21 cellular contexts compared by ENCODE assay signal in the genomic region with DNA sequence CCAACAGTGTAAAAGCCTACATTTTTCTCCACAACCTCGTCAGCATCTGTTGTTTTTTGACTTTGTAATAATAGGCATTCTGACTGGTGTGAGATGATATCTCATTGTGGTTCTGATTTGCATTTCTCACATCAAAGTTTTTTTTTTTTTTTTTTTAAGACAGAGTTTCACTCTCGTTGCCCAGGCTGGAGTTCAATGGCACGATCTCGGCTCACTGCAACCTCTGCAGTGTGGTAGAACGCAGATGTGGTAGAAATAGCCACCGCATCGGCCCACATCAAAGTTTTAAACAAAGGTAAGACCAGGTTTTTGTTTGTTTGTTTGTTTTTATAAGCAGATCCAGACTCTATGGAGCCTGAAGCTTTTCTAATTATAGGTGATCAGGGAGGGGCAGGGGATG. TPM values are rescaled to one million over a fixed set of nuclear protein-coding genes. Genes with fewer than 3 reads are reported as not detected.
A peak's percentile ranks its signal among the peaks of the same experiment; 100 is the strongest.
DNase-seq lines count a peak whose midpoint lies in the region; ATAC-seq and TF ChIP-seq lines count a peak whose summit lies in the region.
"Had no signal": no experiment of that assay in that cellular context is flagged by ENCODE, and none has a peak within 500 bp of the region (broad histone marks: within the 10 kb centered on the region; RNA-seq: fewer than 3 reads in every experiment).

No MANE protein-coding gene starts in this region.

- H3K79me2 ChIP-seq in KMS-11 (ENCODE audit: insufficient read depth, low read depth) = no peaks in the 10 kb centered on the region

- peak; percentile 48 for DNase-seq in GM12865 (ENCODE audit: low read depth)
- DNase-seq in cortex of kidney (lab: John Stamatoyannopoulos, UW) = no peak
- no peak for DNase-seq in natural killer cell treated with Interleukin-12 subunit alpha and Interleukin-12 subunit beta and Interleukin-15 and Interleukin-18, amount 100 ng/mL, for 72 hours (ENCODE audit: low spot score)
- DNase-seq: CD8-positive, alpha-beta memory T cell; GF-D8; HFFc6; Karpas-422; NCI-H1105 treated with DMSO at 0.1 percent for 48 hours; NCI-H187 treated with DMSO at 0.1 percent for 48 hours; NCI-H2171; NCI-H82; Peyer's patch; Right ventricle myocardium superior; SK-N-SH had no signal

- H3K4me3 Mint-ChIP-seq in natural killer cell treated with Interleukin-12 subunit alpha and Interleukin-12 subunit beta and Interleukin-15 and Interleukin-18, amount 100 ng/mL, for 72 hours = no peak overlapping the region
- H3K4me3 Mint-ChIP-seq: CD8-positive, alpha-beta memory T cell; HFFc6 had no signal

- H3K27ac ChIP-seq in KMS-11 = peak overlapping the region; percentile 45
- H3K27ac ChIP-seq: Peyer's patch had no signal

- H3K36me3 ChIP-seq in KMS-11 (ENCODE audit: insufficient read depth) = no peaks in the 10 kb centered on the region
- H3K36me3 ChIP-seq: Peyer's patch had no signal

- no peaks in the 10 kb centered on the region for H3K9me3 Mint-ChIP-seq in natural killer cell treated with Interleukin-12 subunit alpha and Interleukin-12 subunit beta and Interleukin-15 and Interleukin-18, amount 100 ng/mL, for 72 hours

- no peak for TF ChIP-seq CTCF in GM12865 (IDR thresholded peaks at IDR 0.05; ENCODE audit: insufficient read depth, low read depth, low read length, missing control alignments)
- no peak for TF ChIP-seq CTCF in KMS-11 (conservative IDR thresholded peaks at IDR 0.05; ENCODE audit: low read depth, low read length)

- H3K27ac Mint-ChIP-seq in natural killer cell treated with Interleukin-12 subunit alpha and Interleukin-12 subunit beta and Interleukin-15 and Interleukin-18, amount 100 ng/mL, for 72 hours = no peak overlapping the region
- H3K27ac Mint-ChIP-seq: CD8-positive, alpha-beta memory T cell; HFFc6 had no signal

- TF ChIP-seq POLR2A in GM18505 (IDR thresholded peaks at IDR 0.05; ENCODE audit: borderline replicate concordance, extremely low read depth, insufficient read depth, insufficient read length) = no peak

- H3K9ac ChIP-seq in KMS-11 = peak overlapping the region; percentile 3; the same call in 1 of the 2 replicates
- H3K9ac ChIP-seq: SK-N-SH had no signal

- H3K27me3 ChIP-seq in KMS-11 (ENCODE audit: insufficient read depth, low read depth) = no peaks in the 10 kb centered on the region
- H3K27me3 ChIP-seq: Peyer's patch had no signal

- peak overlapping the region; percentile 87 for H3K4me2 ChIP-seq in KMS-11
- H3K4me2 ChIP-seq: SK-N-SH had no signal

- peaks cover 14 to 26% of the 10 kb centered on the region in 2 donors for H3K27me3 Mint-ChIP-seq in natural killer cell treated with Interleukin-12 subunit alpha and Interleukin-12 subunit beta and Interleukin-15 and Interleukin-18, amount 100 ng/mL, for 72 hours

- no peak overlapping the region for H3K4me3 ChIP-seq in GM12865 (ENCODE audit: low read depth, low read length)
- no peak overlapping the region for H3K4me3 ChIP-seq in KMS-11 (IDR thresholded peaks at IDR 0.05; ENCODE audit: insufficient read depth, low read depth, low read length)
- H3K4me3 ChIP-seq: Peyer's patch had no signal

- H2AFZ ChIP-seq in KMS-11 (ENCODE audit: low read depth) = 0 out of 2 replicates have a peak overlapping the region, but pooled peaks have one; percentile 13

- H4K20me1 ChIP-seq in KMS-11 (ENCODE audit: insufficient read depth) = no peaks in the 10 kb centered on the region

- H3K4me1 ChIP-seq in KMS-11 (ENCODE audit: low read depth, poor library complexity, severe bottlenecking) = peaks cover 25% of the 10 kb centered on the region
- H3K4me1 ChIP-seq: Peyer's patch had no signal

- peaks cover 0 to 2% of the 10 kb centered on the region in 2 donors for H3K4me1 Mint-ChIP-seq in natural killer cell treated with Interleukin-12 subunit alpha and Interleukin-12 subunit beta and Interleukin-15 and Interleukin-18, amount 100 ng/mL, for 72 hours (ENCODE audit: low read depth in 2 of 2)

- peak; percentile 57 for ATAC-seq in GM18498 (IDR thresholded peaks at IDR 0.05; ENCODE audit: unreplicated experiment)
- ATAC-seq in GM21786 (IDR thresholded peaks at IDR 0.05; ENCODE audit: unreplicated experiment) = peak; percentile 56
- ATAC-seq in natural killer cell treated with Interleukin-12 subunit alpha and Interleukin-12 subunit beta and Interleukin-15 and Interleukin-18, amount 100 ng/mL, for 72 hours = no peak
- no peak for ATAC-seq in GM18505 (IDR thresholded peaks at IDR 0.05; ENCODE audit: unreplicated experiment)
- ATAC-seq: HepG2 had no signal

- no peaks in the 10 kb centered on the region for H3K36me3 Mint-ChIP-seq in natural killer cell treated with Interleukin-12 subunit alpha and Interleukin-12 subunit beta and Interleukin-15 and Interleukin-18, amount 100 ng/mL, for 72 hours

RNA-seq across cellular contexts. Expression of a gene that starts 12.7 kb away (rescaled TPM):
- under 1 TPM in 1 of 2 donors, not detected in 1; 0.05 TPM for total RNA-seq in natural killer cell treated with Interleukin-12 subunit alpha and Interleukin-12 subunit beta and Interleukin-15 and Interleukin-18, amount 100 ng/mL, for 72 hours
- total RNA-seq: CD8-positive, alpha-beta memory T cell; H4; T-helper 1 cell treated with Interleukin-12 subunit alpha and Interleukin-12 subunit beta and Interleukin-4 antibody, amounts not matched to agents 30 ng/mL and 1 ng/mL, for 36 hours had no signal

Comparison
In these comparisons a context has a peak if more than half of its experiments do, and no peak if none do; other contexts are left out.
1. ATAC-seq: peak in GM18498 (single experiment) and GM21786 (single experiment); none in natural killer cell treated with Interleukin-12 subunit alpha and Interleukin-12 subunit beta and Interleukin-15 and Interleukin-18, amount 100 ng/mL, for 72 hours (0 of 2) and GM18505 (single experiment).